In the genomic region with DNA sequence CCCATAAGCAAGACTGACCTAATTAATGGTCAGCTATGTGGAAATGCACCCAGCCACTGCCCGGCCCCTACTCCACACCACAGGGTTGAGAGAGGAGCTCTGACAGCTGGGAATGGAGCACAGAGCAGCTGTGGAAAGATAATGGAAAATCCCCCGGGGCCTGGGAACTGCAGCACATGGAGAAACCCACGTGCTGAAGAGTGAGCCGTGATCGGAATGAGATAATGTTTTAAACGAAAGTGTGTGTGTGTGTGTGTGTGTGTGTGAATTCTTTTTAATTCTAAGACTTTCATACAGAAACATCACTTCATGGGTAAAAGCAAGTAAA, we compare ENCODE assay signal across 16 cellular contexts. TPM values are rescaled to one million over a fixed set of nuclear protein-coding genes. Genes with fewer than 3 reads are reported as not detected.
DNase-seq lines count a peak whose midpoint lies in the region; TF ChIP-seq lines count a peak whose summit lies in the region.
"Had no signal": no experiment of that assay in that cellular context is flagged by ENCODE, and none has a peak within 500 bp of the region (broad histone marks: within the 10 kb centered on the region; RNA-seq: fewer than 3 reads in every experiment).

No MANE protein-coding gene starts in this region.

- H3K36me3 ChIP-seq in BJ (ENCODE audit: control insufficient read depth, insufficient read depth, low read length): no peaks in the 10 kb centered on the region
- H3K36me3 ChIP-seq in CD4-positive, alpha-beta memory T cell (ENCODE audit: insufficient read depth, low read length): no peaks in the 10 kb centered on the region
- H3K36me3 ChIP-seq: prostate gland, thoracic aorta had no signal

- no peaks in the 10 kb centered on the region for H3K36me3 Mint-ChIP-seq in nephron (ENCODE audit: low read depth)
- no peaks in the 10 kb centered on the region for H3K36me3 Mint-ChIP-seq in CD4-positive, alpha-beta memory T cell
- no peaks in the 10 kb centered on the region for H3K36me3 Mint-ChIP-seq in activated naive CD4-positive, alpha-beta T cell treated with anti-CD3 and anti-CD28 coated beads for 36 hours (ENCODE audit: low read depth)

- peak overlapping the region in 2 of 3 experiments; percentile 26 to 40 for H3K27ac Mint-ChIP-seq in nephron
- no peak overlapping the region for H3K27ac Mint-ChIP-seq in CD4-positive, alpha-beta memory T cell
- H3K27ac Mint-ChIP-seq in activated naive CD4-positive, alpha-beta T cell treated with anti-CD3 and anti-CD28 coated beads for 36 hours: no peak overlapping the region
- H3K27ac Mint-ChIP-seq: activated T-helper 2 cell treated with anti-CD3 and anti-CD28 coated beads, Interferon-gamma antibody, Interleukin-2, Interleukin-4, amounts not matched to agents 10 μg/mL and 5 μg/mL and 100 μg/mL, durations not matched to agents 14 hours and 24 hours and 36 hours had no signal

- intact Hi-C loops in CD4-positive, alpha-beta memory T cell (cut with micrococcal nuclease): no loop called here
- intact Hi-C loops in activated naive CD4-positive, alpha-beta T cell treated with anti-CD3 and anti-CD28 coated beads for 36 hours (cut with micrococcal nuclease): no loop called here

- CTCF ChIA-PET in BJ (lab: Yijun Ruan, JAX): interaction anchor here (0.8 to 1.7 kb wide), 5 partner anchors 8 to 169 kb away, joined by 3 to 6 read pairs (median 3); no protein-coding TSS in a partner anchor
- CTCF ChIA-PET in CD4-positive, alpha-beta memory T cell (lab: Charles Lee; ENCODE audit: partially characterized antibody): no interaction called here
- CTCF ChIA-PET in activated naive CD4-positive, alpha-beta T cell treated with anti-CD3 and anti-CD28 coated beads for 36 hours (lab: Charles Lee): interaction anchor here (1.9 kb wide), 1 partner anchor 12 kb away, joined by 6 read pairs; no protein-coding TSS in a partner anchor

- peaks cover 14% of the 10 kb centered on the region for H3K27me3 ChIP-seq in BJ (ENCODE audit: control insufficient read depth, insufficient read depth, low read length)
- H3K27me3 ChIP-seq in CD4-positive, alpha-beta memory T cell (ENCODE audit: insufficient read depth, low read length): no peaks in the 10 kb centered on the region

- peaks cover 15% of the 10 kb centered on the region for H3K27me3 Mint-ChIP-seq in nephron (ENCODE audit: low read depth)
- peaks cover 6 to 8% of the 10 kb centered on the region in 2 donors for H3K27me3 Mint-ChIP-seq in CD4-positive, alpha-beta memory T cell
- H3K27me3 Mint-ChIP-seq in activated naive CD4-positive, alpha-beta T cell treated with anti-CD3 and anti-CD28 coated beads for 36 hours (ENCODE audit: low read depth): no peaks in the 10 kb centered on the region

- POLR2A ChIA-PET in BJ (lab: Charles Lee): no interaction called here
- POLR2A ChIA-PET in CD4-positive, alpha-beta memory T cell (lab: Charles Lee; ENCODE audit: partially characterized antibody): no interaction called here

- peak overlapping the region in 1 of 3 experiments; percentile 40 for H3K4me3 Mint-ChIP-seq in nephron
- no peak overlapping the region for H3K4me3 Mint-ChIP-seq in CD4-positive, alpha-beta memory T cell
- H3K4me3 Mint-ChIP-seq in activated naive CD4-positive, alpha-beta T cell treated with anti-CD3 and anti-CD28 coated beads for 36 hours: no peak overlapping the region

- no peak overlapping the region for H3K27ac ChIP-seq in CD4-positive, alpha-beta memory T cell (ENCODE audit: low read depth, low read length)
- H3K27ac ChIP-seq: prostate gland, thoracic aorta had no signal

- no peaks in the 10 kb centered on the region for H3K4me1 ChIP-seq in CD4-positive, alpha-beta memory T cell (ENCODE audit: insufficient read depth, low read length)
- H3K4me1 ChIP-seq: prostate gland had no signal

- no peaks in the 10 kb centered on the region for H3K9me3 Mint-ChIP-seq in nephron
- no peaks in the 10 kb centered on the region for H3K9me3 Mint-ChIP-seq in CD4-positive, alpha-beta memory T cell
- H3K9me3 Mint-ChIP-seq in activated naive CD4-positive, alpha-beta T cell treated with anti-CD3 and anti-CD28 coated beads for 36 hours: no peaks in the 10 kb centered on the region
- H3K9me3 Mint-ChIP-seq: activated T-helper 2 cell treated with anti-CD3 and anti-CD28 coated beads, Interferon-gamma antibody, Interleukin-2, Interleukin-4, amounts not matched to agents 10 μg/mL and 5 μg/mL and 100 μg/mL, durations not matched to agents 14 hours and 24 hours and 36 hours had no signal

- H3K9me3 ChIP-seq in CD4-positive, alpha-beta memory T cell (ENCODE audit: control insufficient read depth in 1 of 2, low read length in 2 of 2): no peaks in the 10 kb centered on the region
- H3K9me3 ChIP-seq: prostate gland, thoracic aorta had no signal

- H3K4me1 Mint-ChIP-seq in nephron: peaks cover 47% of the 10 kb centered on the region
- H3K4me1 Mint-ChIP-seq in CD4-positive, alpha-beta memory T cell: no peaks in the 10 kb centered on the region
- no peaks in the 10 kb centered on the region for H3K4me1 Mint-ChIP-seq in activated naive CD4-positive, alpha-beta T cell treated with anti-CD3 and anti-CD28 coated beads for 36 hours (ENCODE audit: low read depth)

- TF ChIP-seq CTCF in BJ (IDR thresholded peaks at IDR 0.05; ENCODE audit: insufficient read depth, low read depth, low read length) (no peak), fibroblast of villous mesenchyme (IDR thresholded peaks at IDR 0.05; ENCODE audit: insufficient read depth, low read depth, low read length) (no peak), nephron (IDR thresholded peaks at IDR 0.05; ENCODE audit: unreplicated experiment in 3 of 3) (no peak)

- H3K4me3 ChIP-seq in BJ (ENCODE audit: low read depth, low read length) (no peak overlapping the region), fibroblast of villous mesenchyme (ENCODE audit: low read depth, low read length) (no peak overlapping the region)
- no peak overlapping the region for H3K4me3 ChIP-seq in CD4-positive, alpha-beta memory T cell (ENCODE audit: low read length in 2 of 2)
- H3K4me3 ChIP-seq: prostate gland, thoracic aorta had no signal

- DNase-seq in BJ (ENCODE audit: low read depth) (peak; percentile 30), RPMI7951 (ENCODE audit: low read depth) (peak; percentile 91), fibroblast of villous mesenchyme (ENCODE audit: low read depth) (peak; percentile 98), NCI-H146 (lab: John Stamatoyannopoulos, UW) (no peak), putamen (ENCODE audit: low spot score) (no peak)
- DNase-seq in CD4-positive, alpha-beta memory T cell: no peak
- no peak for DNase-seq in activated naive CD4-positive, alpha-beta T cell treated with anti-CD3 and anti-CD28 coated beads for 36 hours
- DNase-seq: activated CD4-positive, CD25-positive, alpha-beta regulatory T cell treated with anti-CD3 and anti-CD28 coated beads, Interleukin-2, amount 50 U/mL, for 72 hours; cerebellar nuclear complex; GF-D8; MM.1S; NCI-H510A treated with DMSO at 0.1 percent for 48 hours had no signal

RNA-seq across cellular contexts. Expression of a gene that starts 13.1 kb away (rescaled TPM):
- polyA plus RNA-seq in BJ (2011; rRNA removed): 1.6 and 4.6 TPM in 2 replicates
- polyA minus RNA-seq in BJ (2011; rRNA and poly(A)+ RNA removed): 2.5 and 3.1 TPM in 2 replicates
- total RNA-seq in RPMI7951 (2014; rRNA removed; shearing (Covaris generic)): 0.98 and 1.4 TPM in 2 replicates
- 9.5 and 12.9 TPM in 2 replicates for total RNA-seq in fibroblast of villous mesenchyme
- total RNA-seq in CD4-positive, alpha-beta memory T cell: 10 to 100 TPM; 30.6 to 32.9 TPM
- polyA plus RNA-seq in CD4-positive, alpha-beta memory T cell: 10 to 100 TPM; 11.7 to 22.3 TPM
- total RNA-seq in activated naive CD4-positive, alpha-beta T cell treated with anti-CD3 and anti-CD28 coated beads for 36 hours: 10 to 100 TPM; 12.6 to 13.6 TPM

Comparison
In these comparisons a context has a peak if more than half of its experiments do, and no peak if none do; other contexts are left out.
1. DNase-seq: peak in BJ (single experiment), RPMI7951 (single experiment) and fibroblast of villous mesenchyme (single experiment); none in CD4-positive, alpha-beta memory T cell (0 of 5), NCI-H146 (single experiment), activated naive CD4-positive, alpha-beta T cell treated with anti-CD3 and anti-CD28 coated beads for 36 hours (single experiment) and putamen (single experiment).
2. H3K27ac Mint-ChIP-seq: peak in nephron (2 of 3); none in CD4-positive, alpha-beta memory T cell (0 of 7) and activated naive CD4-positive, alpha-beta T cell treated with anti-CD3 and anti-CD28 coated beads for 36 hours (single experiment).